In genomic region chr19:47471381-47471732, GRCh38 we compare ENCODE assay signal across 11 cellular contexts. TPM values are rescaled to one million over a fixed set of nuclear protein-coding genes. Genes with fewer than 3 reads are reported as not detected.
DNase-seq lines count a peak whose midpoint lies in the region; ATAC-seq, FAIRE-seq and TF ChIP-seq lines count a peak whose summit lies in the region.
"Had no signal": no experiment of that assay in that cellular context is flagged by ENCODE, and none has a peak within 500 bp of the region (broad histone marks: within the 10 kb centered on the region; RNA-seq: fewer than 3 reads in every experiment).

No MANE protein-coding gene starts in this region.

- peak overlapping the region; percentile 12; the same call in 1 of the 2 replicates for H3K4me3 ChIP-seq in Caco-2 (ENCODE audit: low read depth, low read length)
- H3K4me3 ChIP-seq in iPS DF 6.9 (ENCODE audit: low read length) = peak overlapping the region; percentile 69; the same call in 1 of the 2 replicates
- peak overlapping the region; percentile 49 to 73 (median 68) for H3K4me3 ChIP-seq in sigmoid colon
- no peak overlapping the region for H3K4me3 ChIP-seq in kidney (ENCODE audit: low read length in 2 of 2)
- H3K4me3 ChIP-seq: K562, prostate gland had no signal

- no peak overlapping the region for H3K27ac Mint-ChIP-seq in Caco-2 (ENCODE audit: unreplicated experiment)
- H3K27ac Mint-ChIP-seq: activated CD8-positive, alpha-beta T cell treated with anti-CD3 and anti-CD28 coated beads for 36 hours had no signal

- no peak for FAIRE-seq in kidney (lab: Jason Lieb, UNC)

- TF ChIP-seq POLR2A in sigmoid colon (IDR thresholded peaks at IDR 0.05) = no peak

- POLR2A ChIA-PET in Caco-2 (lab: Charles Lee) = no interaction called here

- no peaks in the 10 kb centered on the region for H3K9me3 ChIP-seq in Caco-2
- H3K9me3 ChIP-seq in iPS DF 6.9 (ENCODE audit: control insufficient read depth, insufficient read depth, low read length) = no peaks in the 10 kb centered on the region
- no peaks in the 10 kb centered on the region for H3K9me3 ChIP-seq in sigmoid colon
- H3K9me3 ChIP-seq in kidney (ENCODE audit: control insufficient read depth in 1 of 2, low read length in 2 of 2) = no peaks in the 10 kb centered on the region
- H3K9me3 ChIP-seq: prostate gland had no signal

- H3K27ac ChIP-seq in VCaP (peak overlapping the region; percentile 57; the same call in 1 of the 2 replicates), iPS DF 6.9 (ENCODE audit: low read length) (no peak overlapping the region), sigmoid colon (peak overlapping the region; percentile 43 to 86 (median 84)), foreskin keratinocyte (no peak overlapping the region), kidney (ENCODE audit: low read depth in 2 of 2, low read length in 2 of 2) (no peak overlapping the region)
- H3K27ac ChIP-seq: prostate gland had no signal

- CTCF ChIA-PET in Caco-2 (lab: Charles Lee) = interaction anchor here (0.6 to 1.6 kb wide), 2 partner anchors 16 to 34 kb away, joined by 3 to 5 read pairs; no protein-coding TSS in a partner anchor

- intact Hi-C loops in Caco-2 (cut with micrococcal nuclease; ENCODE audit: unreplicated experiment) = no loop called here
- intact Hi-C loops in sigmoid colon (cut with DNase I) = no loop called here
- intact Hi-C loops in kidney (cut with DNase I) = no loop called here

- peaks cover 16% of the 10 kb centered on the region for H3K27me3 Mint-ChIP-seq in Caco-2 (ENCODE audit: insufficient read depth, unreplicated experiment)

- H3K36me3 ChIP-seq in Caco-2 (ENCODE audit: control insufficient read depth, insufficient read depth, low read length) (no peaks in the 10 kb centered on the region), iPS DF 6.9 (ENCODE audit: control insufficient read depth, insufficient read depth, low read length) (peaks cover 1% of the 10 kb centered on the region; the same call in 1 of the 2 replicates), sigmoid colon (peaks cover 0 to under 1% (median 0%) of the 10 kb centered on the region in 4 donors), kidney (ENCODE audit: control insufficient read depth in 1 of 2, insufficient read depth in 2 of 2, low read length in 2 of 2) (no peaks in the 10 kb centered on the region)
- H3K36me3 ChIP-seq: prostate gland had no signal

- ATAC-seq in foreskin keratinocyte = no peak

- TF ChIP-seq CTCF in Caco-2 (IDR thresholded peaks at IDR 0.05; ENCODE audit: insufficient read depth in 1 of 2, low read depth in 1 of 2, low read length in 1 of 2, severe bottlenecking in 1 of 2, unreplicated experiment in 1 of 2) (no peak), VCaP (conservative IDR thresholded peaks at IDR 0.05) (no peak), sigmoid colon (IDR thresholded peaks at IDR 0.05) (no peak), foreskin keratinocyte (conservative IDR thresholded peaks at IDR 0.05) (no peak), kidney (IDR thresholded peaks at IDR 0.05; ENCODE audit: borderline replicate concordance, extremely low read depth, insufficient read depth) (no peak)

- WGBS in iPS DF 6.9 (ENCODE audit: insufficient coverage, insufficient read length) = no CpG with 5 or more reads among the region's 16 CpGs
- 3 to 8% methylated on average over 15 to 16 of the region's 16 CpGs for WGBS in sigmoid colon, 2 donors

- no peak overlapping the region for H3K9ac ChIP-seq in kidney (ENCODE audit: low read length in 2 of 2)

- TF ChIP-seq EP300 in sigmoid colon (IDR thresholded peaks at IDR 0.05) = no peak

- peaks cover 11% of the 10 kb centered on the region for H3K4me1 Mint-ChIP-seq in Caco-2 (ENCODE audit: low read depth, unreplicated experiment)

- no TSS peak for BruUV-seq in Caco-2 (replicated peaks; lab: Mats Ljungman, UMichigan)

- H3K4me1 ChIP-seq in Caco-2 = peaks cover 21% of the 10 kb centered on the region; the same call in 1 of the 2 replicates
- H3K4me1 ChIP-seq in iPS DF 6.9 (ENCODE audit: control insufficient read depth, insufficient read depth, low read length) = peaks cover 12% of the 10 kb centered on the region
- peaks cover 0 to 48% (median 35%) of the 10 kb centered on the region in 4 donors for H3K4me1 ChIP-seq in sigmoid colon
- H3K4me1 ChIP-seq in foreskin keratinocyte = no peaks in the 10 kb centered on the region
- H3K4me1 ChIP-seq in kidney (ENCODE audit: control insufficient read depth in 1 of 2, insufficient read depth in 1 of 2, low read depth in 1 of 2, low read length in 2 of 2) = no peaks in the 10 kb centered on the region
- H3K4me1 ChIP-seq: prostate gland had no signal

- H3K27me3 ChIP-seq in Caco-2 (replicated peaks; ENCODE audit: control insufficient read depth, insufficient read depth, low read length) (no peaks in the 10 kb centered on the region), iPS DF 6.9 (ENCODE audit: control insufficient read depth, insufficient read depth, low read length) (no peaks in the 10 kb centered on the region), sigmoid colon (peaks cover 0 to 9% (median 0%) of the 10 kb centered on the region in 3 donors), foreskin keratinocyte (peaks cover 63% of the 10 kb centered on the region)

- no peaks in the 10 kb centered on the region for H3K36me3 Mint-ChIP-seq in Caco-2 (ENCODE audit: insufficient read depth, unreplicated experiment)

- no peaks in the 10 kb centered on the region for H3K9me3 Mint-ChIP-seq in Caco-2 (ENCODE audit: unreplicated experiment)
- H3K9me3 Mint-ChIP-seq: activated CD8-positive, alpha-beta T cell treated with anti-CD3 and anti-CD28 coated beads for 36 hours had no signal

- DNase-seq in Caco-2 = no peak
- no peak for DNase-seq in iPS DF 6.9 (ENCODE audit: low read depth, low spot score)
- no peak for DNase-seq in sigmoid colon
- DNase-seq in NCI-H1436 treated with DMSO at 0.1 percent for 48 hours (lab: John Stamatoyannopoulos, UW) = no peak
- DNase-seq in foreskin keratinocyte = no peak
- DNase-seq in kidney = no peak
- no peak for DNase-seq in islet precursor cell

- peak overlapping the region; percentile 58 for H3K4me3 Mint-ChIP-seq in Caco-2 (ENCODE audit: unreplicated experiment)
- H3K4me3 Mint-ChIP-seq: activated CD8-positive, alpha-beta T cell treated with anti-CD3 and anti-CD28 coated beads for 36 hours had no signal

RNA-seq across cellular contexts. Expression of gene SLC8A2, which starts 0.3 kb away (rescaled TPM):
- total RNA-seq in Caco-2 (2022) (1.2 and 1.3 TPM in 2 replicates), sigmoid colon (10 to 100 TPM in 2 of 4 donors, 1 to 10 TPM in 2; 5.9 to 39.9 (median 19.0) TPM), foreskin keratinocyte (0.07 and 0.34 TPM in 2 replicates), kidney (0.94 TPM)
- polyA plus RNA-seq in sigmoid colon (1 to 10 TPM in 1 of 3 donors, not detected in 2; 1.1 TPM), foreskin keratinocyte (0.04 and 0.09 TPM in 2 replicates), kidney (ENCODE audit: insufficient read depth, low read depth, low replicate concordance) (not detected)

RNA-seq across cellular contexts. Expression of gene KPTN, which starts 12.7 kb away (rescaled TPM):
- 19.7 and 20.6 TPM in 2 replicates for total RNA-seq in Caco-2 (2022)
- 10 to 100 TPM in 1 of 4 donors, 1 to 10 TPM in 3; 4.4 to 10.0 (median 4.7) TPM for total RNA-seq in sigmoid colon
- 10 to 100 TPM in 1 of 3 donors, 1 to 10 TPM in 2; 4.8 to 12.2 (median 8.1) TPM for polyA plus RNA-seq in sigmoid colon
- 8.3 and 9.6 TPM in 2 replicates for total RNA-seq in foreskin keratinocyte
- 11.2 and 11.8 TPM in 2 replicates for polyA plus RNA-seq in foreskin keratinocyte
- 7.4 TPM for total RNA-seq in kidney
- 25.5 TPM for polyA plus RNA-seq in kidney (ENCODE audit: insufficient read depth, low read depth, low replicate concordance)

RNA-seq across cellular contexts. Expression of gene NAPA, which starts 43.5 kb away (rescaled TPM):
- total RNA-seq in Caco-2 (2022) = 149 TPM in 2 replicates
- total RNA-seq in sigmoid colon = 100 to 1,000 TPM in 1 of 4 donors, 10 to 100 TPM in 3; 84.9 to 167 (median 91.8) TPM
- 100 to 1,000 TPM in 2 of 3 donors, 10 to 100 TPM in 1; 94.2 to 139 (median 109) TPM for polyA plus RNA-seq in sigmoid colon
- total RNA-seq in foreskin keratinocyte = 71.7 and 74.2 TPM in 2 replicates
- polyA plus RNA-seq in foreskin keratinocyte = 99.5 and 99.6 TPM in 2 replicates
- total RNA-seq in kidney = 136 TPM
- 213 TPM for polyA plus RNA-seq in kidney (ENCODE audit: insufficient read depth, low read depth, low replicate concordance)

RNA-seq across cellular contexts. Expression of gene MEIS3, which starts 52.0 kb away (rescaled TPM):
- 16.2 and 16.8 TPM in 2 replicates for total RNA-seq in Caco-2 (2022)
- 10 to 100 TPM; 11.8 to 19.4 (median 13.4) TPM for total RNA-seq in sigmoid colon
- polyA plus RNA-seq in sigmoid colon = 1 to 10 TPM in 2 of 3 donors, under 1 TPM in 1; 0.92 to 7.6 (median 7.2) TPM
- total RNA-seq in foreskin keratinocyte = 2.2 and 3.5 TPM in 2 replicates
- polyA plus RNA-seq in foreskin keratinocyte = 2.4 and 2.5 TPM in 2 replicates
- total RNA-seq in kidney = 7.6 TPM
- polyA plus RNA-seq in kidney (ENCODE audit: insufficient read depth, low read depth, low replicate concordance) = 3.8 TPM
- total RNA-seq: activated CD8-positive, alpha-beta T cell treated with anti-CD3 and anti-CD28 coated beads for 36 hours had no signal

Comparison
In these comparisons a context has a peak if more than half of its experiments do, and no peak if none do; other contexts are left out.
1. H3K4me3 ChIP-seq: peak in Caco-2 (single experiment), iPS DF 6.9 (single experiment) and sigmoid colon (4 of 4); none in kidney (0 of 2).
2. H3K27ac ChIP-seq: peak in VCaP (single experiment) and sigmoid colon (4 of 4); none in iPS DF 6.9 (single experiment), foreskin keratinocyte (single experiment) and kidney (0 of 2).